In genomic region chr4:37827802-37828321, GRCh38 we compare ENCODE assay signal across 10 cellular contexts. TPM values are rescaled to one million over a fixed set of nuclear protein-coding genes. Genes with fewer than 3 reads are reported as not detected.
DNase-seq lines count a peak whose midpoint lies in the region; ATAC-seq, FAIRE-seq and TF ChIP-seq lines count a peak whose summit lies in the region.
"Had no signal": no experiment of that assay in that cellular context is flagged by ENCODE, and none has a peak within 500 bp of the region (broad histone marks: within the 10 kb centered on the region; RNA-seq: fewer than 3 reads in every experiment).

No MANE protein-coding gene starts in this region.

- no peaks in the 10 kb centered on the region for H3K9me3 Mint-ChIP-seq in activated naive CD4-positive, alpha-beta T cell treated with anti-CD3 and anti-CD28 coated beads, Interleukin-2, amount 10 ng/mL, durations not matched to agents 7 days and 5 days

- TF ChIP-seq POLR2A in HepG2 (IDR thresholded peaks at IDR 0.05; ENCODE audit: insufficient read depth in 1 of 2, low read depth in 2 of 2, low read length in 2 of 2), result no peak

- no peak overlapping the region for H2AFZ ChIP-seq in HepG2 (ENCODE audit: low read length)

- H3K4me1 Mint-ChIP-seq in activated naive CD4-positive, alpha-beta T cell treated with anti-CD3 and anti-CD28 coated beads, Interleukin-2, amount 10 ng/mL, durations not matched to agents 7 days and 5 days, result peaks cover 36% of the 10 kb centered on the region

- no peaks in the 10 kb centered on the region for H3K9me3 ChIP-seq in HepG2 (ENCODE audit: low read length)
- H3K9me3 ChIP-seq in tibial artery, result no peaks in the 10 kb centered on the region

- DNase-seq in activated naive CD4-positive, alpha-beta T cell treated with anti-CD3 and anti-CD28 coated beads, Interleukin-2, amount 10 ng/mL, durations not matched to agents 7 days and 5 days, result no peak
- no peak for DNase-seq in activated naive CD4-positive, alpha-beta T cell (lab: John Stamatoyannopoulos, UW)
- peak; percentile 56 for DNase-seq in amniotic epithelial cell (ENCODE audit: low read depth)
- no peak for DNase-seq in HepG2 (ENCODE audit: low spot score)
- no peak for DNase-seq in tibial artery
- no peak for DNase-seq in NCI-H345 (lab: John Stamatoyannopoulos, UW)
- no peak for DNase-seq in NCI-H2081 (lab: John Stamatoyannopoulos, UW)
- DNase-seq: activated CD4-positive, CD25-positive, alpha-beta regulatory T cell treated with anti-CD3 and anti-CD28 coated beads, Interleukin-2, amount 50 U/mL, for 72 hours; DMS53 had no signal

- peaks cover 4% of the 10 kb centered on the region for H3K79me2 ChIP-seq in HepG2 (ENCODE audit: insufficient read depth, low read length)

- TF ChIP-seq CTCF in HepG2 (CRISPR knock-in tag; IDR thresholded peaks at IDR 0.05) (no peak), tibial artery (IDR thresholded peaks at IDR 0.05) (no peak)

- H3K4me1 ChIP-seq in HepG2 (ENCODE audit: insufficient read depth, low read length) (peaks cover 24% of the 10 kb centered on the region), tibial artery (peaks cover 0 to 22% (median 13%) of the 10 kb centered on the region in 4 donors)

- H3K36me3 ChIP-seq in HepG2 (replicated peaks in 1 of 2; ENCODE audit: control insufficient read depth in 1 of 2, insufficient read depth in 2 of 2, low read length in 2 of 2), result peaks cover 2 to 19% of the 10 kb centered on the region in 2 experiments; a peak in 3 of 5 replicates
- H3K36me3 ChIP-seq in tibial artery, result peaks cover 18 to 30% (median 30%) of the 10 kb centered on the region in 3 donors

- H3K27me3 Mint-ChIP-seq in activated naive CD4-positive, alpha-beta T cell treated with anti-CD3 and anti-CD28 coated beads, Interleukin-2, amount 10 ng/mL, durations not matched to agents 7 days and 5 days, result peaks cover 24% of the 10 kb centered on the region

- TF ChIP-seq EP300 in HepG2 (IDR thresholded peaks at IDR 0.05; ENCODE audit: low read depth in 2 of 2, low read length in 2 of 2) (no peak), HepG2 (CRISPR knock-in tag; IDR thresholded peaks at IDR 0.05; ENCODE audit: borderline replicate concordance) (no peak)

- TF ChIP-seq RAD21 in HepG2 (CRISPR knock-in tag; IDR thresholded peaks at IDR 0.05), result no peak

- in situ Hi-C loops in HepG2 (cut with HindIII; ENCODE audit: extremely low pct_ligation_motif_present, low pct_unique_long_range_greater_than_20kb), result no loop called here

- H3K27me3 ChIP-seq in HepG2 (ENCODE audit: control insufficient read depth in 1 of 2, insufficient read depth in 2 of 2, low read length in 2 of 2), result no peaks in the 10 kb centered on the region
- H3K27me3 ChIP-seq in tibial artery, result no peaks in the 10 kb centered on the region

- H3K9ac ChIP-seq in HepG2 (ENCODE audit: insufficient read depth, low read depth, low read length), result peak overlapping the region; percentile 71; the same call in 1 of the 2 replicates

- H3K27ac ChIP-seq in HepG2 (ENCODE audit: extremely low read length, insufficient read depth, low read length) (no peak overlapping the region), tibial artery (peak overlapping the region in 1 of 2 donors; percentile 93)

- peaks cover 31% of the 10 kb centered on the region for H3K36me3 Mint-ChIP-seq in activated naive CD4-positive, alpha-beta T cell treated with anti-CD3 and anti-CD28 coated beads, Interleukin-2, amount 10 ng/mL, durations not matched to agents 7 days and 5 days

- H3K27ac Mint-ChIP-seq in activated naive CD4-positive, alpha-beta T cell treated with anti-CD3 and anti-CD28 coated beads, Interleukin-2, amount 10 ng/mL, durations not matched to agents 7 days and 5 days, result no peak overlapping the region

- CTCF ChIA-PET in activated naive CD4-positive, alpha-beta T cell treated with anti-CD3 and anti-CD28 coated beads, Interleukin-2, amount 10 ng/mL, durations not matched to agents 7 days and 5 days (lab: Charles Lee), result no interaction called here
- CTCF ChIA-PET in HepG2 (lab: Yijun Ruan, JAX; ENCODE audit: low intra/inter-chr PET ratio, low total read pairs), result no interaction called here

- H3K4me3 ChIP-seq in HepG2 (replicated peaks in 1 of 3; ENCODE audit: insufficient read depth in 1 of 3, low read depth in 2 of 3, low read length in 3 of 3) (peak overlapping the region; percentile 63 to 89 (median 71)), tibial artery (peak overlapping the region; percentile 71 to 91)

- peak overlapping the region; percentile 96 for H3K4me3 Mint-ChIP-seq in activated naive CD4-positive, alpha-beta T cell treated with anti-CD3 and anti-CD28 coated beads, Interleukin-2, amount 10 ng/mL, durations not matched to agents 7 days and 5 days

- no peak for FAIRE-seq in HepG2 (lab: Jason Lieb, UNC)

- no TSS peak for BruUV-seq in HepG2 (replicated peaks; lab: Mats Ljungman, UMichigan)

- no peaks in the 10 kb centered on the region for H4K20me1 ChIP-seq in HepG2 (ENCODE audit: insufficient read depth, low read length)

- POLR2A ChIA-PET in HepG2 (lab: Yijun Ruan, JAX), result no interaction called here

- 94% methylated on average over 1 of the region's 1 CpG for WGBS in HepG2 (ENCODE audit: low lambda C conversion rate)

- intact Hi-C loops in HepG2 (cut with micrococcal nuclease; ENCODE audit: unreplicated experiment) (loop anchor here (2.0 kb wide), 1 partner anchor 149 kb away; no protein-coding TSS in a partner anchor), tibial artery (cut with DNase I; ENCODE audit: low total_unique reads) (loop anchor here (2.0 to 10.0 kb wide), 2 partner anchors 63 to 147 kb away; partner anchors contain the start of gene TBC1D1)

- peak overlapping the region; percentile 90 for H3K4me2 ChIP-seq in HepG2 (ENCODE audit: low read depth, low read length)

- ATAC-seq in HepG2 (no peak), GM21786 (IDR thresholded peaks at IDR 0.05; ENCODE audit: unreplicated experiment) (no peak)

TF ChIP-seq in HepG2, 621 proteins besides CTCF, POLR2A, EP300 and RAD21:
- TF ChIP-seq ZKSCAN1 (IDR thresholded peaks at IDR 0.05; ENCODE audit: low read length) (peak; percentile 17; the same call in 1 of the 2 replicates), SMAD9 (CRISPR knock-in tag; IDR thresholded peaks at IDR 0.05) (no peak)

RNA-seq across cellular contexts. Expression of gene PGM2, which starts 1.4 kb away (rescaled TPM):
- 36.9 and 64.5 TPM in 2 replicates for total RNA-seq in HepG2 (2016; rRNA removed; fragmentation: Illumina TruSeq; extraction: Trizol)
- total RNA-seq in HepG2 (2016; cell fraction: cytosol; rRNA removed; fragmentation: Illumina TruSeq; extraction: Trizol; ENCODE audit: low read depth), result 3.4 and 4.7 TPM in 2 replicates
- total RNA-seq in HepG2 (2016; cell fraction: insoluble cytoplasmic fraction; rRNA removed; fragmentation: Illumina TruSeq; extraction: Trizol), result 34.6 and 62.5 TPM in 2 replicates
- total RNA-seq in HepG2 (2016; cell fraction: membrane; rRNA removed; fragmentation: Illumina TruSeq; extraction: Trizol), result 9.2 and 9.7 TPM in 2 replicates
- total RNA-seq in HepG2 (2016; cell fraction: nucleus; rRNA removed; fragmentation: Illumina TruSeq; extraction: Trizol), result 21.9 and 23.0 TPM in 2 replicates
- polyA plus RNA-seq in HepG2 (2011; rRNA removed), result 10.8 and 14.6 TPM in 2 replicates
- polyA plus RNA-seq in HepG2 (2011; cell fraction: cytosol; rRNA removed), result 6.2 and 7.7 TPM in 2 replicates
- 12.1 and 12.7 TPM in 2 replicates for polyA plus RNA-seq in HepG2 (2011; cell fraction: nucleus; rRNA removed)
- polyA plus RNA-seq in HepG2 (2012), result 11.7 and 15.7 TPM in 2 replicates
- 1.6 and 2.3 TPM in 2 replicates for polyA plus RNA-seq in HepG2 (2016; cell fraction: cytosol; fragmentation: Illumina TruSeq; extraction: Trizol; ENCODE audit: low read depth)
- 53.5 and 54.3 TPM in 2 replicates for polyA plus RNA-seq in HepG2 (2016; cell fraction: insoluble cytoplasmic fraction; fragmentation: Illumina TruSeq; extraction: Trizol; ENCODE audit: low read depth)
- 4.2 and 6.1 TPM in 2 replicates for polyA plus RNA-seq in HepG2 (2016; cell fraction: membrane; fragmentation: Illumina TruSeq; extraction: Trizol; ENCODE audit: low read depth)
- 26.3 and 26.8 TPM in 2 replicates for polyA plus RNA-seq in HepG2 (2016; cell fraction: nucleus; fragmentation: Illumina TruSeq; extraction: Trizol; ENCODE audit: insufficient read depth, low read depth)
- 6.0 and 10.9 TPM in 2 replicates for polyA minus RNA-seq in HepG2 (2011; rRNA and poly(A)+ RNA removed; ENCODE audit: low replicate concordance)
- polyA minus RNA-seq in HepG2 (2011; cell fraction: cytosol; rRNA and poly(A)+ RNA removed), result 9.8 and 12.3 TPM in 2 replicates
- polyA minus RNA-seq in HepG2 (2011; cell fraction: nucleus; rRNA and poly(A)+ RNA removed), result 15.3 and 15.8 TPM in 2 replicates
